ENCODE assay signal across 8 cellular contexts in genomic region chr20:63183422-63184146, GRCh38. TPM values are rescaled to one million over a fixed set of nuclear protein-coding genes. Genes with fewer than 3 reads are reported as not detected.
A peak's percentile ranks its signal among the peaks of the same experiment; 100 is the strongest.
DNase-seq lines count a peak whose midpoint lies in the region; ATAC-seq, FAIRE-seq and TF ChIP-seq lines count a peak whose summit lies in the region.

No MANE protein-coding gene starts in this region.

- no peaks in the 10 kb centered on the region for H3K9me3 ChIP-seq in CD4-positive, alpha-beta memory T cell (ENCODE audit: control insufficient read depth in 1 of 2, low read length in 2 of 2)
- H3K9me3 ChIP-seq in HCT116 (ENCODE audit: control insufficient read depth in 1 of 2, insufficient read depth in 1 of 2, low read depth in 1 of 2, low read length in 2 of 2) (no peaks in the 10 kb centered on the region), K562 (replicated peaks; ENCODE audit: control insufficient read depth, insufficient read depth, low read depth, low read length) (peaks cover 15% of the 10 kb centered on the region)

- H3K4me3 Mint-ChIP-seq in CD4-positive, alpha-beta memory T cell: no peak overlapping the region
- no peak overlapping the region for H3K4me3 Mint-ChIP-seq in T-cell

- POLR2A ChIA-PET in CD4-positive, alpha-beta memory T cell (lab: Charles Lee; ENCODE audit: partially characterized antibody): no interaction called here
- POLR2A ChIA-PET in HCT116 (lab: Charles Lee): no interaction called here
- POLR2A ChIA-PET in T-cell (lab: Charles Lee): no interaction called here
- POLR2A ChIA-PET in K562 (lab: Yijun Ruan, JAX): interaction anchor here (0.6 kb wide), 1 partner anchor 10 kb away, joined by 3 read pairs; no protein-coding TSS in a partner anchor

- CTCF ChIA-PET in CD4-positive, alpha-beta memory T cell (lab: Charles Lee; ENCODE audit: partially characterized antibody): interaction anchor here (1.0 to 1.1 kb wide), 2 partner anchors 9 to 127 kb away, joined by 3 read pairs; no protein-coding TSS in a partner anchor
- CTCF ChIA-PET in HCT116 (lab: Charles Lee): interaction anchor here (0.6 to 1.9 kb wide), 5 partner anchors 15 to 51 kb away, joined by 3 to 7 read pairs (median 3); no protein-coding TSS in a partner anchor
- CTCF ChIA-PET in T-cell (lab: Charles Lee): no interaction called here
- CTCF ChIA-PET in K562 (lab: Yijun Ruan, JAX; ENCODE audit: low intra/inter-chr PET ratio): interaction anchor here (0.6 to 2.3 kb wide), 5 partner anchors 32 to 211 kb away, joined by 3 to 9 read pairs (median 3); no protein-coding TSS in a partner anchor

- H3K9me3 Mint-ChIP-seq in CD4-positive, alpha-beta memory T cell: no peaks in the 10 kb centered on the region
- no peaks in the 10 kb centered on the region for H3K9me3 Mint-ChIP-seq in T-cell

- H3K27me3 Mint-ChIP-seq in CD4-positive, alpha-beta memory T cell: peaks cover 14 to 21% of the 10 kb centered on the region in 2 donors
- peaks cover 13 to 31% of the 10 kb centered on the region in 2 donors for H3K27me3 Mint-ChIP-seq in T-cell

- H4K20me1 ChIP-seq in HCT116 (ENCODE audit: insufficient read depth) (no peaks in the 10 kb centered on the region), K562 (replicated peaks; ENCODE audit: control insufficient read depth, insufficient read depth, low read length) (peaks cover 11% of the 10 kb centered on the region; the same call in 1 of the 2 replicates)

- H3K4me1 ChIP-seq in CD4-positive, alpha-beta memory T cell (ENCODE audit: insufficient read depth, low read length): peaks cover 11% of the 10 kb centered on the region
- H3K4me1 ChIP-seq in HCT116 (ENCODE audit: control insufficient read depth in 1 of 2, insufficient read depth in 2 of 2, low read length in 2 of 2) (peaks cover 8 to 24% of the 10 kb centered on the region in 2 experiments), K562 (replicated peaks in 1 of 2; ENCODE audit: control insufficient read depth in 2 of 2, insufficient read depth in 2 of 2, low read length in 2 of 2) (peaks cover 0 to 17% of the 10 kb centered on the region in 2 experiments; a peak in 2 of 5 replicates)

- no peak overlapping the region for H3K27ac ChIP-seq in CD4-positive, alpha-beta memory T cell (ENCODE audit: low read depth, low read length)
- H3K27ac ChIP-seq in HCT116 (ENCODE audit: low read depth, low read length) (no peak overlapping the region), K562 (ENCODE audit: extremely low read depth, low read depth, low read length) (no peak overlapping the region)

- H2AFZ ChIP-seq in HCT116 (ENCODE audit: low read depth, low read length, poor library complexity, severe bottlenecking): no peak overlapping the region
- no peak overlapping the region for H2AFZ ChIP-seq in K562 (ENCODE audit: low read depth, low read length)

- H3K9me1 ChIP-seq in K562 (ENCODE audit: control insufficient read depth, insufficient read depth, low read length): no peaks in the 10 kb centered on the region

- no peak overlapping the region for H3K27ac Mint-ChIP-seq in CD4-positive, alpha-beta memory T cell
- H3K27ac Mint-ChIP-seq in T-cell: no peak overlapping the region

- ATAC-seq in HCT116 (peak; percentile 75), T-cell (replicated peaks in 1 of 4) (peak in 1 of 4 experiments; percentile 49), K562 (peak; percentile 90), left lobe of liver (peak; percentile 80), GM21576 (IDR thresholded peaks at IDR 0.05; ENCODE audit: unreplicated experiment) (no peak), HG03457 (IDR thresholded peaks at IDR 0.05; ENCODE audit: unreplicated experiment) (no peak)

- H3K27me3 ChIP-seq in CD4-positive, alpha-beta memory T cell (ENCODE audit: insufficient read depth, low read length): peaks cover 17% of the 10 kb centered on the region
- H3K27me3 ChIP-seq in HCT116 (ENCODE audit: insufficient read depth, low read length) (no peaks in the 10 kb centered on the region), K562 (ENCODE audit: control insufficient read depth in 2 of 2, insufficient read depth in 2 of 2, low read length in 2 of 2) (peaks cover 0 to 14% of the 10 kb centered on the region in 2 experiments; a peak in 2 of 5 replicates)

- no peak overlapping the region for H3K4me3 ChIP-seq in CD4-positive, alpha-beta memory T cell (ENCODE audit: low read length in 2 of 2)
- H3K4me3 ChIP-seq in HCT116 (replicated peaks in 1 of 2; ENCODE audit: low read depth in 1 of 2, low read length in 2 of 2) (no peak overlapping the region), K562 (no peak overlapping the region)

- RAD21 ChIA-PET in HCT116 (lab: Charles Lee; ENCODE audit: low non-redundant PET in 1 of 2, low total read pairs in 2 of 2, uncharacterized antibody in 2 of 2, unreplicated experiment in 2 of 2): no interaction called here

- TF ChIP-seq CTCF in HCT116 (IDR thresholded peaks at IDR 0.05 in 2 of 3, conservative IDR thresholded peaks at IDR 0.05 in 1 of 3; ENCODE audit: borderline replicate concordance in 1 of 3, insufficient read depth in 1 of 3, low read depth in 2 of 3, low read length in 2 of 3) (peak; percentile 81 to 96 (median 91)), K562 (IDR thresholded peaks at IDR 0.05 in 2 of 3, conservative IDR thresholded peaks at IDR 0.05 in 1 of 3; ENCODE audit: insufficient read depth in 2 of 3, low read depth in 1 of 3, low read length in 3 of 3) (peak; percentile 87 to 93 (median 87))

- H3K4me1 Mint-ChIP-seq in CD4-positive, alpha-beta memory T cell: peaks cover 0 to 5% (median 4%) of the 10 kb centered on the region in 4 donors
- H3K4me1 Mint-ChIP-seq in T-cell: peaks cover 0 to 6% (median 4%) of the 10 kb centered on the region in 3 donors

- H3K9me2 ChIP-seq in HCT116 (ENCODE audit: insufficient read depth): no peaks in the 10 kb centered on the region

- peak; percentile 23 for FAIRE-seq in K562 (lab: Jason Lieb, UNC)

- TF ChIP-seq EP300 in K562 (IDR thresholded peaks at IDR 0.05; ENCODE audit: low read length): no peak

- no peak overlapping the region for H3K9ac ChIP-seq in HCT116 (ENCODE audit: low read length)
- H3K9ac ChIP-seq in K562 (ENCODE audit: insufficient read depth in 1 of 2, low read depth in 2 of 2, low read length in 2 of 2): no peak overlapping the region

- H3K79me2 ChIP-seq in HCT116 (ENCODE audit: insufficient read depth, low read length) (no peaks in the 10 kb centered on the region), K562 (ENCODE audit: control insufficient read depth, insufficient read depth, low read length) (no peaks in the 10 kb centered on the region)

- no peaks in the 10 kb centered on the region for H3K36me3 Mint-ChIP-seq in CD4-positive, alpha-beta memory T cell
- H3K36me3 Mint-ChIP-seq in T-cell: no peaks in the 10 kb centered on the region

- BruUV-seq in HCT116 (replicated peaks; lab: Mats Ljungman, UMichigan): no TSS peak
- no TSS peak for BruUV-seq in K562 (replicated peaks; lab: Mats Ljungman, UMichigan)

- peak; percentile 35 to 53 (median 37) for DNase-seq in CD4-positive, alpha-beta memory T cell
- DNase-seq in HCT116 (ENCODE audit: low read depth, low spot score) (peak; percentile 8), T-cell (peak in 26 of 34 experiments; percentile 19 to 53 (median 42)), K562 (ENCODE audit: extremely low read depth in 1 of 4, low spot score in 3 of 4) (peak; percentile 65 to 76 (median 69)), left lobe of liver (ENCODE audit: low spot score) (peak; percentile 55)
- peak; percentile 37 to 42 for DNase-seq in stimulated activated CD8-positive, alpha-beta memory T cell treated with anti-CD3 and anti-CD28 coated beads, Interleukin-2, amount 100 ng/mL, for 48 hours (ENCODE audit: low read depth in 2 of 2)

- in situ Hi-C loops in K562 (cut with MboI): no loop called here

- H3K4me2 ChIP-seq in HCT116 (ENCODE audit: low read length): no peak overlapping the region
- no peak overlapping the region for H3K4me2 ChIP-seq in K562 (ENCODE audit: insufficient read depth, low read length)

- no peaks in the 10 kb centered on the region for H3K36me3 ChIP-seq in CD4-positive, alpha-beta memory T cell (ENCODE audit: insufficient read depth, low read length)
- H3K36me3 ChIP-seq in HCT116 (ENCODE audit: control insufficient read depth in 1 of 2, insufficient read depth in 2 of 2, low read length in 2 of 2) (no peaks in the 10 kb centered on the region), K562 (ENCODE audit: control insufficient read depth, insufficient read depth, low read length) (no peaks in the 10 kb centered on the region)

- intact Hi-C loops in CD4-positive, alpha-beta memory T cell (cut with micrococcal nuclease): loop anchor here (1.0 kb wide), 1 partner anchor 127 kb away; no protein-coding TSS in a partner anchor
- intact Hi-C loops in HCT116 (cut with micrococcal nuclease): loop anchor here (1.0 kb wide), 2 partner anchors 32 to 108 kb away; no protein-coding TSS in a partner anchor
- intact Hi-C loops in K562 (cut with micrococcal nuclease): loop anchor here (5.0 kb wide), 1 partner anchor 199 kb away; no protein-coding TSS in a partner anchor

- TF ChIP-seq POLR2A in HCT116 (IDR thresholded peaks at IDR 0.05; ENCODE audit: borderline replicate concordance, extremely low read depth, insufficient read depth, insufficient read length): no peak
- TF ChIP-seq POLR2A in K562 (conservative IDR thresholded peaks at IDR 0.05): no peak

- TF ChIP-seq RAD21 in HCT116 (IDR thresholded peaks at IDR 0.05; ENCODE audit: low read depth) (peak; percentile 85), K562 (CRISPR knock-in tag; conservative IDR thresholded peaks at IDR 0.05 in 1 of 2, IDR thresholded peaks at IDR 0.05 in 1 of 2) (peak; percentile 59 to 81)

- 4% methylated on average over 12 of the region's 13 CpGs for WGBS in K562 (ENCODE audit: insufficient coverage, low coverage, missing lambda C conversion rate)

RNA-seq across cellular contexts. Expression of gene YTHDF1, which starts 32.3 kb away (rescaled TPM):
- 10 to 100 TPM; 47.7 to 48.1 TPM for total RNA-seq in CD4-positive, alpha-beta memory T cell
- 10 to 100 TPM; 21.1 to 43.2 TPM for polyA plus RNA-seq in CD4-positive, alpha-beta memory T cell
- total RNA-seq in HCT116 (2021; ENCODE audit: unreplicated experiment): 42.8 TPM
- polyA plus RNA-seq in HCT116 (2012): 25.1 and 25.2 TPM in 2 replicates
- total RNA-seq in T-cell: 10 to 100 TPM; 36.7 to 44.5 (median 42.2) TPM
- total RNA-seq in K562 (2011; cell fraction: chromatin; rRNA removed; ENCODE audit: low replicate concordance): 41.5 and 53.5 TPM in 2 replicates
- 31.1 and 36.5 TPM in 2 replicates for total RNA-seq in K562 (2011; cell fraction: nucleolus; rRNA removed)
- total RNA-seq in K562 (2011; cell fraction: nucleoplasm; rRNA removed): 30.2 and 31.3 TPM in 2 replicates
- 20.8 and 26.6 TPM in 2 replicates for total RNA-seq in K562 (2014; rRNA removed)
- 18.0 and 19.0 TPM in 2 replicates for total RNA-seq in K562 (2014; rRNA removed; fragmentation: Illumina TruSeq; extraction: Trizol)
- total RNA-seq in K562 (2015; rRNA removed; fragmentation: Illumina TruSeq; extraction: Trizol): 26.5 and 27.8 TPM in 2 replicates
- total RNA-seq in K562 (2021): 41.8 and 42.4 TPM in 2 replicates
- polyA plus RNA-seq in K562 (2011; rRNA removed): 20.5 and 27.9 TPM in 2 replicates
- polyA plus RNA-seq in K562 (2011; cell fraction: cytosol; rRNA removed): 21.3 and 25.6 TPM in 2 replicates
- polyA plus RNA-seq in K562 (2011; cell fraction: nucleus; rRNA removed): 38.5 and 52.3 TPM in 2 replicates
- polyA plus RNA-seq in K562 (2012): 27.6 and 28.6 TPM in 2 replicates
- polyA plus RNA-seq in K562 (2014; fragmentation: Illumina TruSeq; extraction: Trizol): 29.3 and 31.6 TPM in 2 replicates
- polyA plus RNA-seq in K562 (2014; fragmentation: Nextera tagmentation; extraction: Ambion mirVana): 10 to 100 TPM; 10.1 to 11.1 TPM
- polyA plus RNA-seq in K562 (2014; rRNA removed): 28.6 and 33.2 TPM in 2 replicates
- polyA minus RNA-seq in K562 (2011; rRNA and poly(A)+ RNA removed): 14.0 and 22.8 TPM in 2 replicates
- polyA minus RNA-seq in K562 (2011; cell fraction: cytosol; rRNA and poly(A)+ RNA removed): 24.0 and 25.9 TPM in 2 replicates
- polyA minus RNA-seq in K562 (2011; cell fraction: nucleus; rRNA and poly(A)+ RNA removed): 8.9 and 11.0 TPM in 2 replicates
- total RNA-seq in left lobe of liver: 18.2 TPM

RNA-seq across cellular contexts. Expression of gene BIRC7, which starts 52.1 kb away (rescaled TPM):
- total RNA-seq in CD4-positive, alpha-beta memory T cell: not detected
- not detected for polyA plus RNA-seq in CD4-positive, alpha-beta memory T cell
- total RNA-seq in HCT116 (2021; ENCODE audit: unreplicated experiment) (0.96 TPM), T-cell (not detected), K562 (2014; rRNA removed) (not detected in 2 replicates), K562 (2014; rRNA removed; fragmentation: Illumina TruSeq; extraction: Trizol) (not detected in 2 replicates), K562 (2015; rRNA removed; fragmentation: Illumina TruSeq; extraction: Trizol) (0.14 TPM in 1 of 2 replicates, not detected in the other), K562 (2021) (0.18 and 0.27 TPM in 2 replicates), left lobe of liver (not detected)
- 0.68 and 0.84 TPM in 2 replicates for polyA plus RNA-seq in HCT116 (2012)
- total RNA-seq in K562 (2011; cell fraction: chromatin; rRNA removed; ENCODE audit: low replicate concordance): 0.51 and 0.74 TPM in 2 replicates
- total RNA-seq in K562 (2011; cell fraction: nucleolus; rRNA removed): 1.3 and 1.4 TPM in 2 replicates
- 0.46 and 0.88 TPM in 2 replicates for total RNA-seq in K562 (2011; cell fraction: nucleoplasm; rRNA removed)
- polyA plus RNA-seq in K562 (2011; rRNA removed) (0.14 and 0.24 TPM in 2 replicates), K562 (2014; fragmentation: Illumina TruSeq; extraction: Trizol) (not detected in 2 replicates), K562 (2014; fragmentation: Nextera tagmentation; extraction: Ambion mirVana) (not detected), K562 (2014; rRNA removed) (0.16 and 0.19 TPM in 2 replicates)
- polyA plus RNA-seq in K562 (2011; cell fraction: cytosol; rRNA removed): 0.12 and 0.88 TPM in 2 replicates
- polyA plus RNA-seq in K562 (2011; cell fraction: nucleus; rRNA removed): 1.5 and 2.8 TPM in 2 replicates
- polyA plus RNA-seq in K562 (2012): 0.18 and 0.68 TPM in 2 replicates
- polyA minus RNA-seq in K562 (2011; rRNA and poly(A)+ RNA removed): not detected in 2 replicates
- polyA minus RNA-seq in K562 (2011; cell fraction: cytosol; rRNA and poly(A)+ RNA removed): not detected in 2 replicates
- 0.44 and 0.81 TPM in 2 replicates for polyA minus RNA-seq in K562 (2011; cell fraction: nucleus; rRNA and poly(A)+ RNA removed)

Comparison
In these comparisons a context has a peak if more than half of its experiments do, and no peak if none do; other contexts are left out.
1. DNase-seq: peak in every context shown above with its lines; median percentile 69 in K562; 55 in left lobe of liver; 42 in T-cell; 40 in stimulated activated CD8-positive, alpha-beta memory T cell treated with anti-CD3 and anti-CD28 coated beads, Interleukin-2, amount 100 ng/mL, for 48 hours; 37 in CD4-positive, alpha-beta memory T cell; 8 in HCT116.
2. ATAC-seq: peak in HCT116 (single experiment), K562 (single experiment) and left lobe of liver (single experiment); none in GM21576 (single experiment) and HG03457 (single experiment).
3. CTCF ChIA-PET loops: an anchor here in CD4-positive, alpha-beta memory T cell (1.0 to 1.1 kb wide), HCT116 (0.6 to 1.9 kb wide) and K562 (0.6 to 2.3 kb wide); none called in T-cell.